Comparison of ENCODE assay signal across 7 cellular contexts in the genomic region with DNA sequence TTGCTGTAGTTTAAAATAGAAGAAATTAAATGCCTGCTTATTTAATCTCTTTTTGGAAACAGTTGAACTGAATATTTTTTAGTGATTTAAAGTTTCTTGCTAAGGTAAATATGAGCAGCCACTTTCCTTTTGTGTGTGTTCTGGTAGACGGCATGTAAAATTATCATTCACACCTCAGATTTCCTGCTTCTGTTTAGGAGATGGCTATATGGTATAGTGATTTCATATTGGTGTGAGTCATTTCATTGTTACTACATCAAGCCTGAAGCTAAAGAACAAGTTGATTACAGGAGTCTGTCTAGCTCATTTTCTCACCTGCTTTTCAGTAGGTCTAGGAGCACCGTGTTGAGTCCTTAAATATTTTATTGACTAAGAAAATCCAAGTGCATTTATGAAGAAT. TPM values are rescaled to one million over a fixed set of nuclear protein-coding genes. Genes with fewer than 3 reads are reported as not detected.
DNase-seq lines count a peak whose midpoint lies in the region; ATAC-seq and TF ChIP-seq lines count a peak whose summit lies in the region.

No MANE protein-coding gene starts in this region.

- H3K27ac ChIP-seq in mammary epithelial cell (ENCODE audit: insufficient read depth, low read depth, low read length) (no peak overlapping the region), psoas muscle (no peak overlapping the region)

- CTCF ChIA-PET in mammary epithelial cell (lab: Charles Lee; ENCODE audit: low non-redundant PET) = no interaction called here

- H3K4me3 ChIP-seq in mammary epithelial cell (replicated peaks in 1 of 3; ENCODE audit: insufficient read depth in 1 of 3, low read depth in 2 of 3, low read length in 3 of 3) (peak overlapping the region in 1 of 3 experiments; percentile 13), psoas muscle (peak overlapping the region; percentile 81)

- H3K9ac ChIP-seq in mammary epithelial cell (ENCODE audit: insufficient read depth, low read length) = no peak overlapping the region

- H3K27me3 ChIP-seq in mammary epithelial cell (ENCODE audit: insufficient read depth, low read length) (no peaks in the 10 kb centered on the region), psoas muscle (ENCODE audit: insufficient read depth in 3 of 3, low read length in 2 of 3) (no peaks in the 10 kb centered on the region)

- dilution Hi-C loops in mammary epithelial cell (cut with HindIII; ENCODE audit: low sequenced_read_pairs) = no loop called here

- H3K4me1 ChIP-seq in mammary epithelial cell (ENCODE audit: insufficient read depth, low read length) = peaks cover 27% of the 10 kb centered on the region
- H3K4me1 ChIP-seq in psoas muscle = peaks cover 34% of the 10 kb centered on the region

- no peaks in the 10 kb centered on the region for H3K36me3 ChIP-seq in mammary epithelial cell (ENCODE audit: insufficient read depth, low read length)
- H3K36me3 ChIP-seq in psoas muscle (ENCODE audit: insufficient read depth in 1 of 2, low read depth in 1 of 2) = peaks cover 0 to 7% of the 10 kb centered on the region in 2 donors

- peaks cover 72% of the 10 kb centered on the region for H3K79me2 ChIP-seq in mammary epithelial cell (ENCODE audit: insufficient read depth, low read length)

- no peaks in the 10 kb centered on the region for H3K9me3 ChIP-seq in mammary epithelial cell (replicated peaks; ENCODE audit: insufficient read depth, low read length)
- H3K9me3 ChIP-seq in psoas muscle = no peaks in the 10 kb centered on the region

- 0% methylated on average over 2 of the region's 2 CpGs for WGBS in mammary epithelial cell (ENCODE audit: low coverage, missing lambda C conversion rate)
- 39 to 45% (median 44%) methylated on average over 2 of the region's 2 CpGs for WGBS in psoas muscle, 3 donors

- intact Hi-C loops in mammary epithelial cell (cut with micrococcal nuclease) (no loop called here), psoas muscle (cut with DNase I) (loop anchor here in 1 of 2 donors (5.0 kb wide), 2 partner anchors 41 to 81 kb away; no protein-coding TSS in a partner anchor)

- BruUV-seq in mammary epithelial cell (replicated peaks; lab: Mats Ljungman, UMichigan) = TSS peak; percentile 8

- TF ChIP-seq CTCF in mammary epithelial cell (conservative IDR thresholded peaks at IDR 0.05 in 1 of 2, IDR thresholded peaks at IDR 0.05 in 1 of 2; ENCODE audit: extremely low read depth in 1 of 2, insufficient read depth in 1 of 2, low read depth in 1 of 2, low read length in 2 of 2) (no peak), psoas muscle (IDR thresholded peaks at IDR 0.05) (no peak)

- DNase-seq in M059J (ENCODE audit: low read depth) (peak; percentile 37), mammary epithelial cell (peak; percentile 73), psoas muscle (no peak), cortex of kidney (lab: John Stamatoyannopoulos, UW) (no peak), NCI-H1092 (lab: John Stamatoyannopoulos, UW) (no peak)

- peak overlapping the region; percentile 57 for H3K4me2 ChIP-seq in mammary epithelial cell (ENCODE audit: insufficient read depth, low read depth, low read length)

- no peak overlapping the region for H2AFZ ChIP-seq in mammary epithelial cell (ENCODE audit: low read depth, low read length)

- ATAC-seq in GM18502 (IDR thresholded peaks at IDR 0.05; ENCODE audit: poor library complexity, unreplicated experiment) (peak; percentile 22), psoas muscle (no peak), HG03432 (IDR thresholded peaks at IDR 0.05; ENCODE audit: unreplicated experiment) (no peak)

- peaks cover 8% of the 10 kb centered on the region for H4K20me1 ChIP-seq in mammary epithelial cell (ENCODE audit: insufficient read depth, low read length)

- in situ Hi-C loops in mammary epithelial cell (cut with MboI; ENCODE audit: low sequenced_read_pairs in 2 of 2) = no loop called here

RNA-seq across cellular contexts. Expression of a gene that starts 2.2 kb away (rescaled TPM):
- 23.6 and 24.4 TPM in 2 replicates for total RNA-seq in M059J (2014; rRNA removed; shearing (Covaris generic))
- total RNA-seq in mammary epithelial cell = 10 to 100 TPM; 45.8 to 49.0 TPM
- 19.1 TPM for polyA plus RNA-seq in mammary epithelial cell
- polyA minus RNA-seq in mammary epithelial cell = 123 TPM
- 10 to 100 TPM; 16.9 to 29.5 (median 25.0) TPM for total RNA-seq in psoas muscle
- 10 to 100 TPM in 2 of 3 donors, 1 to 10 TPM in 1; 7.0 to 13.8 (median 11.5) TPM for polyA plus RNA-seq in psoas muscle

RNA-seq across cellular contexts. Expression of a gene that starts 43.6 kb away (rescaled TPM):
- total RNA-seq in M059J (2014; rRNA removed; shearing (Covaris generic)) = 51.2 and 62.4 TPM in 2 replicates
- 10 to 100 TPM; 49.0 to 59.6 TPM for total RNA-seq in mammary epithelial cell
- polyA plus RNA-seq in mammary epithelial cell = 21.9 TPM
- 24.3 TPM for polyA minus RNA-seq in mammary epithelial cell
- total RNA-seq in psoas muscle = 100 to 1,000 TPM; 143 to 232 (median 157) TPM
- polyA plus RNA-seq in psoas muscle = 100 to 1,000 TPM in 1 of 3 donors, 10 to 100 TPM in 2; 15.2 to 108 (median 48.6) TPM

RNA-seq across cellular contexts. Expression of a gene that starts 56.5 kb away (rescaled TPM):
- total RNA-seq in M059J (2014; rRNA removed; shearing (Covaris generic)) = 38.7 and 53.1 TPM in 2 replicates
- 10 to 100 TPM; 21.0 to 32.6 TPM for total RNA-seq in mammary epithelial cell
- polyA plus RNA-seq in mammary epithelial cell = 17.7 TPM
- 50.3 TPM for polyA minus RNA-seq in mammary epithelial cell
- 10 to 100 TPM; 21.9 to 29.1 (median 27.6) TPM for total RNA-seq in psoas muscle
- polyA plus RNA-seq in psoas muscle = 10 to 100 TPM in 1 of 3 donors, 1 to 10 TPM in 2; 5.0 to 12.9 (median 6.1) TPM

Comparison
In these comparisons a context has a peak if more than half of its experiments do, and no peak if none do; other contexts are left out.
1. DNase-seq: peak in M059J (single experiment) and mammary epithelial cell (single experiment); none in psoas muscle (0 of 2), cortex of kidney (single experiment) and NCI-H1092 (single experiment).